ENCODE assay signal across 19 cellular contexts in the genomic region with DNA sequence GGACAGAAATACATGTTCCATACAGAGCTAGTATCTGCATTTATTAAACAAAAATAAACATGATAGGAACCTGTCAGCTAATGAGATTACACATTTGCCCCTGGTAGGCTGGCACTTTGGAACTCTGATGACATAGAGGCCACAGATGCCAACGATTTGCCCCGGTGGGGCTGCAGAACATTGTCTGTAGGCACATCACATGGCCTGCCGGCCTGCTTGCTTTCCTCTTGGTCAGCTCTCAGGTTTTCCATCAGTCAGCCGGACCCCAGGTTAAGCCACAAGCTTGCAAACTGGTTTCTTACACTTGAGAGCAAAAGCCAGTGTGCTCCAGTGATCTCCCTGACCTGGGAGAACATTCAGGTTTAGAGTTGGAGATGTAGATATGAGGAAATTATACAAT.
"Had no signal": no experiment of that assay in that cellular context is flagged by ENCODE, and none has a peak within 500 bp of the region (broad histone marks: within the 10 kb centered on the region; RNA-seq: fewer than 3 reads in every experiment).

No MANE protein-coding gene starts in this region.

- H3K9me3 ChIP-seq: esophagus squamous epithelium, heart left ventricle, ovary, right atrium auricular region, sigmoid colon, stomach, thoracic aorta, transverse colon had no signal

- H3K27ac ChIP-seq: esophagus squamous epithelium, heart left ventricle, ovary, right atrium auricular region, sigmoid colon, skin epidermis, stomach, thoracic aorta, transverse colon had no signal

- H3K4me1 ChIP-seq: heart left ventricle, right atrium auricular region, sigmoid colon had no signal

- H3K27ac Mint-ChIP-seq: dendritic cell treated with granulocyte-macrophage colony-stimulating factor and Interleukin-4, amounts not matched to agents 40 ng/mL and 50 ng/mL, for 4 days; naive B cell had no signal

- H3K27me3 ChIP-seq: esophagus squamous epithelium, ovary, right atrium auricular region, sigmoid colon, stomach, transverse colon had no signal

- H3K36me3 Mint-ChIP-seq: naive B cell had no signal

- H3K4me1 Mint-ChIP-seq: naive B cell, neural crest cell had no signal

- H3K36me3 ChIP-seq: esophagus squamous epithelium, heart left ventricle, ovary, right atrium auricular region, sigmoid colon, stomach, thoracic aorta, transverse colon had no signal

- H3K4me3 ChIP-seq: esophagus squamous epithelium, heart left ventricle, ovary, right atrium auricular region, sigmoid colon, skin epidermis, stomach, thoracic aorta, transverse colon had no signal

- H3K4me3 Mint-ChIP-seq: dendritic cell treated with granulocyte-macrophage colony-stimulating factor and Interleukin-4, amounts not matched to agents 40 ng/mL and 50 ng/mL, for 4 days; naive B cell; neural crest cell had no signal

- DNase-seq: esophagus squamous epithelium; foreskin fibroblast; heart left ventricle; hippocampal formation; kidney glomerular epithelial cell; naive B cell; ovary; sigmoid colon; stimulated activated CD4-positive, alpha-beta T cell treated with anti-CD3 and anti-CD28 coated beads, Interleukin-2, amount 100 ng/mL, for 24 hours; stimulated activated CD4-positive, alpha-beta T cell treated with anti-CD3 and anti-CD28 coated beads, Interleukin-4, amount 100 ng/mL, for 4 hours; stimulated activated naive CD4-positive, alpha-beta T cell; stomach; substantia nigra; transverse colon had no signal

- H3K9me3 Mint-ChIP-seq: dendritic cell treated with granulocyte-macrophage colony-stimulating factor and Interleukin-4, amounts not matched to agents 40 ng/mL and 50 ng/mL, for 4 days; naive B cell; neural crest cell had no signal
